ENCODE assay signal across 29 cellular contexts in genomic region chr4:139465922-139466321, GRCh38.
"Had no signal": no experiment of that assay in that cellular context is flagged by ENCODE, and none has a peak within 500 bp of the region (broad histone marks: within the 10 kb centered on the region; RNA-seq: fewer than 3 reads in every experiment).

No MANE protein-coding gene starts in this region.

- H3K27ac Mint-ChIP-seq: naive thymus-derived CD8-positive, alpha-beta T cell; stimulated activated effector memory CD8-positive, alpha-beta T cell treated with anti-CD3 and anti-CD28 coated beads, Interleukin-12 subunit alpha, Interleukin-12 subunit beta, amount 100 ng/mL, for 72 hours; type B pancreatic cell had no signal

- H3K9me3 ChIP-seq: lower lobe of right lung, pancreas, right lobe of liver, thyroid gland had no signal

- H3K27me3 ChIP-seq: dorsolateral prefrontal cortex, heart right ventricle, pancreas, right lobe of liver, stomach, thyroid gland had no signal

- DNase-seq: cerebellar nuclear complex; dorsolateral prefrontal cortex; effector CD4-positive, alpha-beta T cell; foreskin melanocyte; glutamatergic neuron; heart right ventricle; hippocampal formation; islet precursor cell; kidney glomerular epithelial cell; left colon; left ventricle myocardium inferior; lower lobe of right lung; naive thymus-derived CD8-positive, alpha-beta T cell; occipital lobe; pancreas; retina; right lobe of liver; stimulated activated CD4-positive, alpha-beta T cell treated with anti-CD3 and anti-CD28 coated beads, Interleukin-12 subunit alpha, Interleukin-12 subunit beta, amount 100 ng/mL, for 4 hours; stimulated activated CD4-positive, alpha-beta T cell treated with anti-CD3 and anti-CD28 coated beads, Interleukin-1b, Interleukin-23, amount 100 ng/mL, for 48 hours; stimulated activated CD4-positive, alpha-beta T cell treated with anti-CD3 and anti-CD28 coated beads, Interleukin-4, amount 100 ng/mL, for 1 hour; stimulated activated naive CD4-positive, alpha-beta T cell treated with Interleukin-2 at 50 U/mL for 16 hours; stomach; thyroid gland had no signal

- H3K4me3 ChIP-seq: dorsolateral prefrontal cortex, heart right ventricle, left ventricle myocardium inferior, lower lobe of right lung, pancreas, right lobe of liver, smooth muscle cell, stomach, thyroid gland had no signal

- H3K27ac ChIP-seq: dorsolateral prefrontal cortex, epithelial cell of prostate, heart right ventricle, left ventricle myocardium inferior, lower lobe of right lung, pancreas, right lobe of liver, stomach, thyroid gland had no signal

- ATAC-seq: esophagus mucosa; heart right ventricle; left colon; naive thymus-derived CD8-positive, alpha-beta T cell; pancreas; stimulated activated effector memory CD8-positive, alpha-beta T cell treated with anti-CD3 and anti-CD28 coated beads, Interleukin-12 subunit alpha, Interleukin-12 subunit beta, amount 100 ng/mL, for 72 hours had no signal

- FAIRE-seq: colon, pancreas had no signal

- H3K9me3 Mint-ChIP-seq: type B pancreatic cell had no signal

- H3K4me3 Mint-ChIP-seq: naive thymus-derived CD8-positive, alpha-beta T cell; stimulated activated effector memory CD8-positive, alpha-beta T cell treated with anti-CD3 and anti-CD28 coated beads, Interleukin-12 subunit alpha, Interleukin-12 subunit beta, amount 100 ng/mL, for 72 hours; type B pancreatic cell had no signal

- H3K4me2 ChIP-seq: smooth muscle cell had no signal

- H3K27me3 Mint-ChIP-seq: naive thymus-derived CD8-positive, alpha-beta T cell; type B pancreatic cell had no signal

- H3K36me3 ChIP-seq: lower lobe of right lung, pancreas, right lobe of liver, thyroid gland had no signal
